In genomic region chr9:69036799-69037198, GRCh38 we compare ENCODE assay signal across 8 cellular contexts. TPM values are rescaled to one million over a fixed set of nuclear protein-coding genes. Genes with fewer than 3 reads are reported as not detected.
DNase-seq lines count a peak whose midpoint lies in the region; ATAC-seq and TF ChIP-seq lines count a peak whose summit lies in the region.

No MANE protein-coding gene starts in this region.

- H3K4me3 ChIP-seq in CD4-positive, CD25-positive, alpha-beta regulatory T cell (ENCODE audit: low read depth, low read length): peak overlapping the region; percentile 86
- H3K4me3 ChIP-seq in NB4 (ENCODE audit: low read depth, low read length) (peak overlapping the region; percentile 85), dorsolateral prefrontal cortex (peak overlapping the region in 58 of 59 donors; percentile 52 to 90 (median 78)), neural cell (ENCODE audit: low read length) (peak overlapping the region; percentile 76)

- no peak for ATAC-seq in CD4-positive, CD25-positive, alpha-beta regulatory T cell (ENCODE audit: low read depth in 2 of 2)
- no peak for ATAC-seq in GM21529 (IDR thresholded peaks at IDR 0.05; ENCODE audit: unreplicated experiment)

- H3K36me3 Mint-ChIP-seq in CD4-positive, CD25-positive, alpha-beta regulatory T cell: peaks cover 6% of the 10 kb centered on the region

- no peaks in the 10 kb centered on the region for H3K79me2 ChIP-seq in neural cell (replicated peaks; ENCODE audit: insufficient read depth, low read length)

- intact Hi-C loops in dorsolateral prefrontal cortex (cut with DNase I): loop anchor here (5.0 to 10.0 kb wide), 3 partner anchors 156 to 848 kb away; no protein-coding TSS in a partner anchor

- H3K9me3 Mint-ChIP-seq in CD4-positive, CD25-positive, alpha-beta regulatory T cell: no peaks in the 10 kb centered on the region

- TF ChIP-seq POLR2A in NB4 (IDR thresholded peaks at IDR 0.05; ENCODE audit: extremely low read depth, insufficient read length): no peak

- no peak for DNase-seq in CD4-positive, CD25-positive, alpha-beta regulatory T cell
- DNase-seq in NB4 (ENCODE audit: low read depth) (no peak), dorsolateral prefrontal cortex (no peak), H4 (ENCODE audit: low spot score) (no peak), NCI-H2107 treated with DMSO at 0.1 percent for 48 hours (lab: John Stamatoyannopoulos, UW; ENCODE audit: unreplicated experiment) (no peak), NCI-H345 (lab: John Stamatoyannopoulos, UW) (no peak)

- H3K4me1 Mint-ChIP-seq in CD4-positive, CD25-positive, alpha-beta regulatory T cell: peaks cover 10 to 31% (median 12%) of the 10 kb centered on the region in 4 donors

- no peak for TF ChIP-seq EP300 in neural cell (conservative IDR thresholded peaks at IDR 0.05; ENCODE audit: poor library complexity, severe bottlenecking)

- no peak for TF ChIP-seq CTCF in NB4 (IDR thresholded peaks at IDR 0.05; ENCODE audit: low read depth, low read length)
- no peak for TF ChIP-seq CTCF in dorsolateral prefrontal cortex (IDR thresholded peaks at IDR 0.05 in 54 of 56, conservative IDR thresholded peaks at IDR 0.05 in 2 of 56; ENCODE audit: low read depth in 1 of 56, partially characterized antibody in 56 of 56)
- TF ChIP-seq CTCF in neural cell (IDR thresholded peaks at IDR 0.05; ENCODE audit: poor library complexity, severe bottlenecking): no peak

- H3K4me3 Mint-ChIP-seq in CD4-positive, CD25-positive, alpha-beta regulatory T cell: peak overlapping the region; percentile 95 to 97 (median 96)

- H3K27ac ChIP-seq in CD4-positive, CD25-positive, alpha-beta regulatory T cell (ENCODE audit: insufficient read depth, low read length, poor library complexity, severe bottlenecking): peak overlapping the region; percentile 51
- H3K27ac ChIP-seq in dorsolateral prefrontal cortex (peak overlapping the region in 25 of 59 donors; percentile 33 to 88 (median 77)), neural cell (ENCODE audit: low read length) (no peak overlapping the region)

- peak overlapping the region; percentile 66 to 96 (median 91) for H3K27ac Mint-ChIP-seq in CD4-positive, CD25-positive, alpha-beta regulatory T cell

- peak overlapping the region; percentile 88 for H3K4me2 ChIP-seq in neural cell (ENCODE audit: low read length)

- H3F3A ChIP-seq in neural cell (ENCODE audit: insufficient read depth, low read length, poor library complexity, severe bottlenecking): no peaks in the 10 kb centered on the region

- no peaks in the 10 kb centered on the region for H3K9me3 ChIP-seq in CD4-positive, CD25-positive, alpha-beta regulatory T cell (ENCODE audit: control insufficient read depth in 2 of 2, low read length in 2 of 2)
- H3K9me3 ChIP-seq in neural cell (ENCODE audit: low read length): peaks cover 3% of the 10 kb centered on the region

- H3K4me1 ChIP-seq in CD4-positive, CD25-positive, alpha-beta regulatory T cell (ENCODE audit: control insufficient read depth, insufficient read depth, low read length, poor library complexity, severe bottlenecking): peaks cover 14% of the 10 kb centered on the region

- no peaks in the 10 kb centered on the region for H3K27me3 ChIP-seq in CD4-positive, CD25-positive, alpha-beta regulatory T cell (ENCODE audit: control insufficient read depth, insufficient read depth, low read length)
- H3K27me3 ChIP-seq in dorsolateral prefrontal cortex (no peaks in the 10 kb centered on the region), neural cell (ENCODE audit: insufficient read depth, low read depth, low read length) (no peaks in the 10 kb centered on the region)

- TF ChIP-seq RAD21 in neural cell (conservative IDR thresholded peaks at IDR 0.05): no peak

- no peaks in the 10 kb centered on the region for H4K20me1 ChIP-seq in neural cell (ENCODE audit: insufficient read depth)

- H3K36me3 ChIP-seq in CD4-positive, CD25-positive, alpha-beta regulatory T cell (ENCODE audit: control insufficient read depth, insufficient read depth, low read length): no peaks in the 10 kb centered on the region
- no peaks in the 10 kb centered on the region for H3K36me3 ChIP-seq in neural cell (ENCODE audit: insufficient read depth, low read length)

- no peaks in the 10 kb centered on the region for H3K9me2 ChIP-seq in neural cell (ENCODE audit: insufficient read depth, low read length)

- H3K9ac ChIP-seq in neural cell (ENCODE audit: low read length): no peak overlapping the region

- H2AFZ ChIP-seq in neural cell (ENCODE audit: low read depth, low read length): no peak overlapping the region

- no peaks in the 10 kb centered on the region for H3K27me3 Mint-ChIP-seq in CD4-positive, CD25-positive, alpha-beta regulatory T cell

TF ChIP-seq in neural cell, 6 proteins besides CTCF, POLR2A, EP300 and RAD21:
- TF ChIP-seq SMC3 (conservative IDR thresholded peaks at IDR 0.05; ENCODE audit: poor library complexity) (no peak), REST (IDR thresholded peaks at IDR 0.05; ENCODE audit: borderline replicate concordance) (no peak), POLR2AphosphoS5 (IDR thresholded peaks at IDR 0.05) (no peak), MXI1 (conservative IDR thresholded peaks at IDR 0.05; ENCODE audit: poor library complexity, severe bottlenecking) (no peak), TAF1 (IDR thresholded peaks at IDR 0.05; ENCODE audit: low read depth) (no peak), EZH2 (IDR thresholded peaks at IDR 0.05; ENCODE audit: borderline replicate concordance, insufficient read depth, low read length, poor library complexity, severe bottlenecking) (no peak)

RNA-seq across cellular contexts. Expression of gene FXN, which starts 1.2 kb away (rescaled TPM):
- 15.4 TPM for total RNA-seq in CD4-positive, CD25-positive, alpha-beta regulatory T cell
- polyA plus RNA-seq in CD4-positive, CD25-positive, alpha-beta regulatory T cell: 10 to 100 TPM; 37.2 to 58.7 (median 50.0) TPM
- total RNA-seq in dorsolateral prefrontal cortex: 10 to 100 TPM in 101 of 120 experiments, 1 to 10 TPM in 19; 4.6 to 19.4 (median 12.3) TPM
- 3.5 and 7.3 TPM in 2 replicates for polyA plus RNA-seq in neural cell
- 3.4 and 3.7 TPM in 2 replicates for polyA minus RNA-seq in neural cell
- total RNA-seq in H4 (2014; rRNA removed; shearing (Covaris generic)): 12.5 and 17.9 TPM in 2 replicates

RNA-seq across cellular contexts. Expression of gene PRKACG, which starts 22.9 kb away (rescaled TPM):
- total RNA-seq in CD4-positive, CD25-positive, alpha-beta regulatory T cell: not detected
- not detected for polyA plus RNA-seq in CD4-positive, CD25-positive, alpha-beta regulatory T cell
- not detected for total RNA-seq in dorsolateral prefrontal cortex
- not detected in 2 replicates for polyA plus RNA-seq in neural cell
- not detected in 2 replicates for polyA minus RNA-seq in neural cell
- total RNA-seq in H4 (2014; rRNA removed; shearing (Covaris generic)): not detected in 2 replicates
